ENCODE assay signal across 21 cellular contexts in the genomic region with DNA sequence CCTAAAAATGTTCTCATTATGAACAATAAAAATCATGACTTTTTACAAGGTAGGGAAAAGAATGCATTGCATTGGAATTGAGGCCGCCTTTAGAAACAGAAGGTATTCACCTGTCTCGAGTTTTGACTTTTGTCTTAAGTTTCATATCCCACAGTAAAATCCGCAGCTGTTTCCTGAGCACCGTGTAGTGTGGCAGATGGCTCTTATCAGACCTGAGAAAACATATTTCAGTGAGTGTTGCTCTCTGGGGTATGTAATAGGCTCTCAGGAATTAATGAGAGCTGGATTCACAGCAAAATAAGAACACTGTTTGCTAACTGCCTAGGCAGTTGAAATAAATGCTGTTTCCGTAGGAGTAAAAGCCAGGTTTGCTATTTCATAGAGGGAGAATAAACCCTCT.
DNase-seq lines count a peak whose midpoint lies in the region; ATAC-seq and TF ChIP-seq lines count a peak whose summit lies in the region.
"Had no signal": no experiment of that assay in that cellular context is flagged by ENCODE, and none has a peak within 500 bp of the region (broad histone marks: within the 10 kb centered on the region; RNA-seq: fewer than 3 reads in every experiment).

No MANE protein-coding gene starts in this region.

- H3K9me3 Mint-ChIP-seq in glutamatergic neuron (ENCODE audit: unreplicated experiment) = no peaks in the 10 kb centered on the region
- H3K9me3 Mint-ChIP-seq: activated CD4-positive, alpha-beta memory T cell treated with anti-CD3 and anti-CD28 coated beads for 36 hours had no signal

- ATAC-seq in HG03439 (IDR thresholded peaks at IDR 0.05; ENCODE audit: unreplicated experiment) = no peak
- ATAC-seq: heart left ventricle, mucosa of descending colon, Panc1 had no signal

- H3K4me1 Mint-ChIP-seq in glutamatergic neuron (ENCODE audit: low read depth, unreplicated experiment) = peaks cover 25% of the 10 kb centered on the region
- H3K4me1 Mint-ChIP-seq: CD14-positive monocyte, neural progenitor cell had no signal

- H3K27ac Mint-ChIP-seq in glutamatergic neuron (ENCODE audit: unreplicated experiment) = peak overlapping the region; percentile 62
- H3K27ac Mint-ChIP-seq: activated CD4-positive, alpha-beta memory T cell treated with anti-CD3 and anti-CD28 coated beads for 36 hours; CD14-positive monocyte; dendritic cell treated with granulocyte-macrophage colony-stimulating factor and Interleukin-4, amounts not matched to agents 40 ng/mL and 50 ng/mL, for 4 days; neural progenitor cell had no signal

- TF ChIP-seq CTCF in MM.1S (IDR thresholded peaks at IDR 0.05; ENCODE audit: low read length) (no peak), glutamatergic neuron (IDR thresholded peaks at IDR 0.05; ENCODE audit: partially characterized antibody, unreplicated experiment) (no peak)

- H3K27me3 ChIP-seq in MM.1S (replicated peaks; ENCODE audit: insufficient read depth, low read length) = no peaks in the 10 kb centered on the region
- H3K27me3 ChIP-seq: cardiac muscle cell, heart left ventricle, neural progenitor cell, sigmoid colon, suprapubic skin had no signal

- no peaks in the 10 kb centered on the region for H3K27me3 Mint-ChIP-seq in glutamatergic neuron (ENCODE audit: unreplicated experiment)
- H3K27me3 Mint-ChIP-seq: activated CD4-positive, alpha-beta memory T cell treated with anti-CD3 and anti-CD28 coated beads for 36 hours; dendritic cell treated with granulocyte-macrophage colony-stimulating factor and Interleukin-4, amounts not matched to agents 40 ng/mL and 50 ng/mL, for 4 days had no signal

- H3K9me2 ChIP-seq in MM.1S (replicated peaks; ENCODE audit: insufficient read depth, low read length) = no peaks in the 10 kb centered on the region

- H3K4me3 Mint-ChIP-seq in glutamatergic neuron (ENCODE audit: unreplicated experiment) = peak overlapping the region; percentile 54
- H3K4me3 Mint-ChIP-seq: activated CD4-positive, alpha-beta memory T cell treated with anti-CD3 and anti-CD28 coated beads for 36 hours; CD14-positive monocyte; dendritic cell treated with granulocyte-macrophage colony-stimulating factor and Interleukin-4, amounts not matched to agents 40 ng/mL and 50 ng/mL, for 4 days; neural progenitor cell had no signal

- peak overlapping the region; percentile 58 for H3K4me2 ChIP-seq in MM.1S (ENCODE audit: low read depth, low read length)
- H3K4me2 ChIP-seq: neural progenitor cell had no signal

- H3K9ac ChIP-seq in MM.1S (ENCODE audit: low read length) = peak overlapping the region; percentile 72
- H3K9ac ChIP-seq: neural progenitor cell had no signal

- H3K36me3 ChIP-seq in MM.1S (replicated peaks; ENCODE audit: insufficient read depth, low read length) = no peaks in the 10 kb centered on the region
- H3K36me3 ChIP-seq: cardiac muscle cell, heart left ventricle, neural progenitor cell, sigmoid colon had no signal

- peaks cover 25% of the 10 kb centered on the region for H3K4me1 ChIP-seq in MM.1S (ENCODE audit: low read length)
- H3K4me1 ChIP-seq: heart left ventricle, neural progenitor cell, suprapubic skin had no signal

- no peak overlapping the region; the same call in 1 of the 2 replicates for H3K4me3 ChIP-seq in MM.1S (ENCODE audit: low read length)
- H3K4me3 ChIP-seq: cardiac muscle cell, heart left ventricle, mucosa of descending colon, neural progenitor cell, sigmoid colon, suprapubic skin had no signal

- no peaks in the 10 kb centered on the region for H4K20me1 ChIP-seq in MM.1S (ENCODE audit: insufficient read depth, low read length)

- no peaks in the 10 kb centered on the region for H3K9me3 ChIP-seq in MM.1S (replicated peaks; ENCODE audit: insufficient read depth, low read length)
- H3K9me3 ChIP-seq: heart left ventricle, mucosa of descending colon, sigmoid colon, suprapubic skin had no signal

- H2AFZ ChIP-seq in MM.1S (ENCODE audit: low read length) = no peak overlapping the region
- H2AFZ ChIP-seq: neural progenitor cell had no signal

- DNase-seq in MM.1S = peak; percentile 87
- peak; percentile 48 for DNase-seq in NCI-H2029 (lab: John Stamatoyannopoulos, UW)
- peak; percentile 61 for DNase-seq in NCI-H510A (lab: John Stamatoyannopoulos, UW)
- DNase-seq in glutamatergic neuron = no peak
- no peak for DNase-seq in activated effector memory CD4-positive, alpha-beta T cell treated with anti-CD3 and anti-CD28 coated beads, Interleukin-2, amount 50 U/mL, for 16 hours
- no peak for DNase-seq in MV-4-11 (lab: John Stamatoyannopoulos, UW)
- DNase-seq: activated CD4-positive, alpha-beta memory T cell treated with anti-CD3 and anti-CD28 coated beads for 36 hours; activated T-cell treated with anti-CD3 and anti-CD28 coated beads for 4 hours; DND-41; GOT3; heart left ventricle; mucosa of descending colon; NCI-H69; sigmoid colon had no signal

- no peaks in the 10 kb centered on the region for H3K79me2 ChIP-seq in MM.1S (ENCODE audit: low read length)

- H3K36me3 Mint-ChIP-seq in glutamatergic neuron (ENCODE audit: unreplicated experiment) = no peaks in the 10 kb centered on the region
- H3K36me3 Mint-ChIP-seq: activated CD4-positive, alpha-beta memory T cell treated with anti-CD3 and anti-CD28 coated beads for 36 hours; CD14-positive monocyte; neural progenitor cell had no signal

- peaks cover 25% of the 10 kb centered on the region for H3F3A ChIP-seq in MM.1S (ENCODE audit: insufficient read depth, low read length)

- H3K27ac ChIP-seq in MM.1S (ENCODE audit: low read length) = peak overlapping the region; percentile 98
- H3K27ac ChIP-seq: cardiac muscle cell, heart left ventricle, neural progenitor cell, suprapubic skin had no signal

Comparison
In these comparisons a context has a peak if more than half of its experiments do, and no peak if none do; other contexts are left out.
1. DNase-seq: peak in MM.1S (single experiment), NCI-H2029 (single experiment) and NCI-H510A (single experiment); none in glutamatergic neuron (single experiment), activated effector memory CD4-positive, alpha-beta T cell treated with anti-CD3 and anti-CD28 coated beads, Interleukin-2, amount 50 U/mL, for 16 hours (single experiment) and MV-4-11 (single experiment).